In the genomic region with DNA sequence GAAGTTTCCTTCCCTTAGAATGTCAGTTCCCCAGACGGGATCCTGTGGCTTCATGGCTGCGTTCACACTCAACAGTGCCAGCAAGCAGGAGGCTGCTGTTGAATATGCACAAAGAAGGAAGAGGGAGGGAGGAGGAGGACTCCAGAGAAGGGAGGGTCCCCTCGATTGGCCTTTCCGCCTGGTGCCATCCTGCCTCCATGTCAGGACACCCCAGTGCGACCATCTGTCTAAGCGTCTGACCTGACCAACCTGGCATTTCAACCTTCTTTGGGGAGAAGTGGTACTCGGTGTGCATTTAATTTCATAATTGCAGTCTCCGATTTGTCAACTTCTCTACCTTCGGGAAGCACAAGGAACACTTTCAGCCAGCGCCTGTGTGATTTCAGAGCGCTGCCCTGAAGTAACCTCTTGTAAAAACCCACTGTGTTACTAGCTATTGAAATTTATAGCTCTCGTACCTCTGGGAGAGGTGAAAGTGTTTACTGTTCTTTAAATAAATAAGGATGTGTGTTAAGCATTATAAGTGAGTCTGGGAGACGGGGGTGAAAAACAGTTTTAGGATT, we compare ENCODE assay signal across 15 cellular contexts.
DNase-seq lines count a peak whose midpoint lies in the region; ATAC-seq and TF ChIP-seq lines count a peak whose summit lies in the region.
"Had no signal": no experiment of that assay in that cellular context is flagged by ENCODE, and none has a peak within 500 bp of the region (broad histone marks: within the 10 kb centered on the region; RNA-seq: fewer than 3 reads in every experiment).

No MANE protein-coding gene starts in this region.

- H3K4me1 Mint-ChIP-seq in WTC11 (peaks cover 22% of the 10 kb centered on the region), immature natural killer cell (peaks cover 6 to 10% of the 10 kb centered on the region in 2 donors)
- no peaks in the 10 kb centered on the region for H3K4me1 Mint-ChIP-seq in activated CD4-positive, alpha-beta T cell treated with anti-CD3 and anti-CD28 coated beads, Interleukin-2, amount 10 ng/mL, durations not matched to agents 7 days and 5 days
- H3K4me1 Mint-ChIP-seq: activated naive CD4-positive, alpha-beta T cell treated with anti-CD3 and anti-CD28 coated beads, Interleukin-2, amount 50 U/mL, for 24 hours had no signal

- H3K27ac ChIP-seq in BLaER1 (no peak overlapping the region), mucosa of rectum (ENCODE audit: low read depth in 2 of 2, low read length in 2 of 2) (peak overlapping the region; percentile 58 to 75)
- H3K27ac ChIP-seq: skin epidermis had no signal

- TF ChIP-seq CTCF in WTC11 (IDR thresholded peaks at IDR 0.05), result no peak

- H3K9me3 Mint-ChIP-seq in WTC11 (peaks cover 2% of the 10 kb centered on the region; the same call in 1 of the 2 replicates), immature natural killer cell (no peaks in the 10 kb centered on the region)
- no peaks in the 10 kb centered on the region for H3K9me3 Mint-ChIP-seq in activated CD4-positive, alpha-beta T cell treated with anti-CD3 and anti-CD28 coated beads, Interleukin-2, amount 10 ng/mL, durations not matched to agents 7 days and 5 days
- H3K9me3 Mint-ChIP-seq: activated naive CD4-positive, alpha-beta T cell treated with anti-CD3 and anti-CD28 coated beads, Interleukin-2, amount 50 U/mL, for 24 hours; stimulated activated naive CD8-positive, alpha-beta T cell treated with anti-CD3 and anti-CD28 coated beads, Interleukin-15, Interleukin-2, amounts not matched to agents 100 ng/mL and 50 ng/mL, for 24 hours had no signal

- DNase-seq in HuH-7 (ENCODE audit: low spot score) (peak; percentile 43), WTC11 (ENCODE audit: low spot score) (no peak), immature natural killer cell (no peak)
- DNase-seq in activated CD4-positive, alpha-beta T cell treated with anti-CD3 and anti-CD28 coated beads, Interleukin-2, amount 10 ng/mL, durations not matched to agents 7 days and 5 days, result no peak
- no peak for DNase-seq in activated CD4-positive, alpha-beta T cell treated with anti-CD3 and anti-CD28 coated beads for 4 hours
- DNase-seq: HCEC 1CT, mammary epithelial cell, NCI-H146, SK-N-SH had no signal

- H4K20me1 ChIP-seq in BLaER1, result no peaks in the 10 kb centered on the region

- H3K4me2 ChIP-seq in BLaER1, result peak overlapping the region; percentile 52
- H3K4me2 ChIP-seq: SK-N-SH had no signal

- ATAC-seq in WTC11 (peak; percentile 81), HG03565 (IDR thresholded peaks at IDR 0.05; ENCODE audit: unreplicated experiment) (no peak)

- peaks cover 6% of the 10 kb centered on the region; the same call in 1 of the 2 replicates for H3K27me3 Mint-ChIP-seq in WTC11 (ENCODE audit: low read depth)
- H3K27me3 Mint-ChIP-seq in activated CD4-positive, alpha-beta T cell treated with anti-CD3 and anti-CD28 coated beads, Interleukin-2, amount 10 ng/mL, durations not matched to agents 7 days and 5 days, result peaks cover 2% of the 10 kb centered on the region
- H3K27me3 Mint-ChIP-seq in immature natural killer cell (ENCODE audit: low read depth in 3 of 3), result peaks cover 13 to 27% (median 14%) of the 10 kb centered on the region in 3 donors

- H3K9me3 ChIP-seq in BLaER1 (no peaks in the 10 kb centered on the region), mucosa of rectum (ENCODE audit: control insufficient read depth in 2 of 2, low read length in 2 of 2) (no peaks in the 10 kb centered on the region)
- H3K9me3 ChIP-seq: SK-N-SH had no signal

- no peaks in the 10 kb centered on the region for H3K27me3 ChIP-seq in BLaER1
- H3K27me3 ChIP-seq in mucosa of rectum (ENCODE audit: control insufficient read depth in 2 of 2, insufficient read depth in 2 of 2, low read length in 2 of 2), result peaks cover 0 to 2% of the 10 kb centered on the region in 2 donors

- H3K9ac ChIP-seq in BLaER1, result no peak overlapping the region
- peak overlapping the region; percentile 32 to 48 for H3K9ac ChIP-seq in mucosa of rectum (ENCODE audit: low read depth in 1 of 2, low read length in 2 of 2)
- H3K9ac ChIP-seq: SK-N-SH had no signal

- H3K4me3 ChIP-seq in BLaER1 (no peak overlapping the region), mucosa of rectum (ENCODE audit: low read length in 2 of 2) (peak overlapping the region; percentile 24 to 54)
- H3K4me3 ChIP-seq: skin epidermis had no signal

- H3K36me3 ChIP-seq in BLaER1 (no peaks in the 10 kb centered on the region), mucosa of rectum (ENCODE audit: control insufficient read depth in 2 of 2, insufficient read depth in 2 of 2, low read length in 2 of 2) (no peaks in the 10 kb centered on the region)

- H3K27ac Mint-ChIP-seq in WTC11 (no peak overlapping the region), immature natural killer cell (no peak overlapping the region)
- H3K27ac Mint-ChIP-seq in activated CD4-positive, alpha-beta T cell treated with anti-CD3 and anti-CD28 coated beads, Interleukin-2, amount 10 ng/mL, durations not matched to agents 7 days and 5 days, result no peak overlapping the region
- H3K27ac Mint-ChIP-seq: stimulated activated naive CD8-positive, alpha-beta T cell treated with anti-CD3 and anti-CD28 coated beads, Interleukin-15, Interleukin-2, amounts not matched to agents 100 ng/mL and 50 ng/mL, for 24 hours had no signal

- CTCF ChIA-PET in WTC11 (lab: Charles Lee), result no interaction called here
- CTCF ChIA-PET in activated CD4-positive, alpha-beta T cell treated with anti-CD3 and anti-CD28 coated beads, Interleukin-2, amount 10 ng/mL, durations not matched to agents 7 days and 5 days (lab: Charles Lee), result no interaction called here

- H3K4me3 Mint-ChIP-seq in WTC11 (no peak overlapping the region), immature natural killer cell (no peak overlapping the region)
- H3K4me3 Mint-ChIP-seq in activated CD4-positive, alpha-beta T cell treated with anti-CD3 and anti-CD28 coated beads, Interleukin-2, amount 10 ng/mL, durations not matched to agents 7 days and 5 days, result no peak overlapping the region
- H3K4me3 Mint-ChIP-seq: activated naive CD4-positive, alpha-beta T cell treated with anti-CD3 and anti-CD28 coated beads, Interleukin-2, amount 50 U/mL, for 24 hours; stimulated activated naive CD8-positive, alpha-beta T cell treated with anti-CD3 and anti-CD28 coated beads, Interleukin-15, Interleukin-2, amounts not matched to agents 100 ng/mL and 50 ng/mL, for 24 hours had no signal

- H3K4me1 ChIP-seq in BLaER1 (peaks cover 20% of the 10 kb centered on the region), mucosa of rectum (ENCODE audit: control insufficient read depth in 2 of 2, insufficient read depth in 2 of 2, low read length in 2 of 2) (peaks cover 9 to 20% of the 10 kb centered on the region in 2 donors)

- H3K36me3 Mint-ChIP-seq in WTC11 (no peaks in the 10 kb centered on the region), immature natural killer cell (no peaks in the 10 kb centered on the region)
- H3K36me3 Mint-ChIP-seq in activated CD4-positive, alpha-beta T cell treated with anti-CD3 and anti-CD28 coated beads, Interleukin-2, amount 10 ng/mL, durations not matched to agents 7 days and 5 days (ENCODE audit: low read depth), result no peaks in the 10 kb centered on the region
- H3K36me3 Mint-ChIP-seq: activated naive CD4-positive, alpha-beta T cell treated with anti-CD3 and anti-CD28 coated beads, Interleukin-2, amount 50 U/mL, for 24 hours had no signal

- POLR2A ChIA-PET in WTC11 (lab: Charles Lee), result no interaction called here
- POLR2A ChIA-PET in activated CD4-positive, alpha-beta T cell treated with anti-CD3 and anti-CD28 coated beads, Interleukin-2, amount 10 ng/mL, durations not matched to agents 7 days and 5 days (lab: Charles Lee), result no interaction called here

TF ChIP-seq in WTC11, 78 proteins besides CTCF, POLR2A, EP300 and RAD21 (continues in another document):
- TF ChIP-seq, protein P1, sequence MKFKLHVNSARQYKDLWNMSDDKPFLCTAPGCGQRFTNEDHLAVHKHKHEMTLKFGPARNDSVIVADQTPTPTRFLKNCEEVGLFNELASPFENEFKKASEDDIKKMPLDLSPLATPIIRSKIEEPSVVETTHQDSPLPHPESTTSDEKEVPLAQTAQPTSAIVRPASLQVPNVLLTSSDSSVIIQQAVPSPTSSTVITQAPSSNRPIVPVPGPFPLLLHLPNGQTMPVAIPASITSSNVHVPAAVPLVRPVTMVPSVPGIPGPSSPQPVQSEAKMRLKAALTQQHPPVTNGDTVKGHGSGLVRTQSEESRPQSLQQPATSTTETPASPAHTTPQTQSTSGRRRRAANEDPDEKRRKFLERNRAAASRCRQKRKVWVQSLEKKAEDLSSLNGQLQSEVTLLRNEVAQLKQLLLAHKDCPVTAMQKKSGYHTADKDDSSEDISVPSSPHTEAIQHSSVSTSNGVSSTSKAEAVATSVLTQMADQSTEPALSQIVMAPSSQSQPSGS (CRISPR knock-in tag; IDR thresholded peaks at IDR 0.05; ENCODE audit: borderline replicate concordance, low read depth), result no peak
- TF ChIP-seq, protein P2, sequence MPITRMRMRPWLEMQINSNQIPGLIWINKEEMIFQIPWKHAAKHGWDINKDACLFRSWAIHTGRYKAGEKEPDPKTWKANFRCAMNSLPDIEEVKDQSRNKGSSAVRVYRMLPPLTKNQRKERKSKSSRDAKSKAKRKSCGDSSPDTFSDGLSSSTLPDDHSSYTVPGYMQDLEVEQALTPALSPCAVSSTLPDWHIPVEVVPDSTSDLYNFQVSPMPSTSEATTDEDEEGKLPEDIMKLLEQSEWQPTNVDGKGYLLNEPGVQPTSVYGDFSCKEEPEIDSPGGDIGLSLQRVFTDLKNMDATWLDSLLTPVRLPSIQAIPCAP (CRISPR knock-in tag; IDR thresholded peaks at IDR 0.05), result no peak
- TF ChIP-seq IRF2 (CRISPR knock-in tag; IDR thresholded peaks at IDR 0.05; ENCODE audit: borderline replicate concordance, low read depth), result no peak
- TF ChIP-seq, protein P3, sequence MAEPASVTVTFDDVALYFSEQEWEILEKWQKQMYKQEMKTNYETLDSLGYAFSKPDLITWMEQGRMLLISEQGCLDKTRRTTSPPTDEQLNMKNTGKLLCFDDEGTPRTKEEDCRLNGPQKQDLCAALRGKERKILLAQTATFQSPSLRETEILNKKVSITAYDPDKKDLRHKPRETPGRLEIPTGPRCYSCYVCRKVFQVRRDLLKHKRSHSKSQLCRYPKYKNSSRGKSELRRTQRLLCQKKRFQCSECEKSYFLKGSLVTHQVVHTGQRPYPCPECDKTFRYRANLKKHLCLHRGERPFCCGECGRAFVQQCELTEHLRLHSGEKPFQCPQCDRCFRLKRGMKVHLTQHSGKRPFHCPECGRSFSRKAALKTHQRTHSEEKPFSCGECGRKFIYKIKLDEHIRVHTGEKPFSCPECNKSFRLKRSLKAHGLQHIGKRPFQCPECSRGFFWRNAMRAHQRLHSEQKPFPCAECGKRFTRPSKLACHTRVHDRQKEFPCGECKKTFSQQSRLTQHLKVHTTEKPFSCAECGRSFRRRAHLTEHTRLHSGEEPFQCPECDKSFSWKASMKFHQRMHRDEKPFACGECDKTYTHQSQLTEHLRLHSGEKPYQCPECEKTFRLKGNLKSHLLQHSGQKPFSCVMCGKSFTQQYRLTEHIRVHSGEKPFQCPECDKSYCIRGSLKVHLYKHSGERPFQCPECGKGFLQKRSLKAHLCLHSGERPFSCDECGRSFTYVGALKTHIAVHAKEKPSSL (CRISPR knock-in tag; conservative IDR thresholded peaks at IDR 0.05), result no peak
